11 cellular contexts compared by ENCODE assay signal in the genomic region with DNA sequence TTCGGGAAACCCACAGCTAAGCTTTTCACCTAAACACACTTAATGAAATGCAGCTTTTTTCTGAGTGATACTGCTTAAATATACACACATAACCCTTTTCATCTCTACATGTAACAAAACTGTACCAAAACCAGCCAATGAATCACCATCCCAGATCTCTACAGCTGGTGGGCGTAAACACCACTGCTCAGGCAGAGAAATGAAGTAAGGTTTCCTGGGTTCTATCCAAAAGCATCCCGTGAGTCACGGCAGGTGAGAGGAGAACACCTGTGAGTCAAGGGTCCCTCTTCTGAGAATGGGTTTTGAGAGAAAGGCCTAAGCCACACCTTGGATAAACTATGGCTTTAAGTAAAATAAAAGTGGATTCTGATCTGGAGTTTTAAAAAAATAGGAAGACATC.
DNase-seq lines count a peak whose midpoint lies in the region; ATAC-seq lines count a peak whose summit lies in the region.
"Had no signal": no experiment of that assay in that cellular context is flagged by ENCODE, and none has a peak within 500 bp of the region (broad histone marks: within the 10 kb centered on the region; RNA-seq: fewer than 3 reads in every experiment).

No MANE protein-coding gene starts in this region.

- ATAC-seq in HG02763 (IDR thresholded peaks at IDR 0.05; ENCODE audit: unreplicated experiment), result no peak

- DNase-seq in NCI-H1417 (lab: John Stamatoyannopoulos, UW) (peak in 2 of 3 experiments; percentile 11 to 28), NCI-H1417 treated with DMSO at 0.1 percent for 48 hours (lab: John Stamatoyannopoulos, UW) (no peak), activated T-cell treated with anti-CD3 and anti-CD28 coated beads for 48 hours (ENCODE audit: low read depth) (peak; percentile 42), kidney tubule cell (ENCODE audit: low spot score) (peak; percentile 86), T1000 (lab: John Stamatoyannopoulos, UW) (no peak), NCI-H187 (lab: John Stamatoyannopoulos, UW) (no peak)
- peak; percentile 11 for DNase-seq in stimulated activated CD8-positive, alpha-beta memory T cell treated with anti-CD3 and anti-CD28 coated beads, Interleukin-12 subunit alpha, Interleukin-12 subunit beta, amount 100 ng/mL, for 24 hours (ENCODE audit: extremely low read depth)
- DNase-seq: 8988T, anterior cingulate cortex, NCI-H2081 treated with DMSO at 0.1 percent for 48 hours had no signal

Comparison
In these comparisons a context has a peak if more than half of its experiments do, and no peak if none do; other contexts are left out.
1. DNase-seq: peak in NCI-H1417 (2 of 3), activated T-cell treated with anti-CD3 and anti-CD28 coated beads for 48 hours (single experiment), kidney tubule cell (single experiment) and stimulated activated CD8-positive, alpha-beta memory T cell treated with anti-CD3 and anti-CD28 coated beads, Interleukin-12 subunit alpha, Interleukin-12 subunit beta, amount 100 ng/mL, for 24 hours (single experiment); none in NCI-H1417 treated with DMSO at 0.1 percent for 48 hours (single experiment), T1000 (single experiment) and NCI-H187 (0 of 2).